In genomic region chr4:81648576-81649272, GRCh38 we compare ENCODE assay signal across 9 cellular contexts.
DNase-seq lines count a peak whose midpoint lies in the region; ATAC-seq and TF ChIP-seq lines count a peak whose summit lies in the region.
"Had no signal": no experiment of that assay in that cellular context is flagged by ENCODE, and none has a peak within 500 bp of the region (broad histone marks: within the 10 kb centered on the region; RNA-seq: fewer than 3 reads in every experiment).

No MANE protein-coding gene starts in this region.

- 31 to 84% methylated on average over 4 of the region's 4 CpGs for WGBS in sigmoid colon, 2 donors

- H3K27ac Mint-ChIP-seq in activated naive CD8-positive, alpha-beta T cell treated with anti-CD3 and anti-CD28 coated beads, Interleukin-2, amount 10 ng/mL, durations not matched to agents 7 days and 5 days = peak overlapping the region; percentile 80
- peak overlapping the region; percentile 2 for H3K27ac Mint-ChIP-seq in stimulated activated naive B cell treated with anti-CD40 and anti-IgM and Interleukin-4, amounts not matched to agents 10 μg/mL and 1 μg/mL and 100 μg/mL, for 72 hours
- H3K27ac Mint-ChIP-seq: IgD-negative memory B cell had no signal

- H3K9me3 Mint-ChIP-seq in activated naive CD8-positive, alpha-beta T cell treated with anti-CD3 and anti-CD28 coated beads, Interleukin-2, amount 10 ng/mL, durations not matched to agents 7 days and 5 days = peaks cover 7% of the 10 kb centered on the region
- H3K9me3 Mint-ChIP-seq in stimulated activated naive B cell treated with anti-CD40 and anti-IgM and Interleukin-4, amounts not matched to agents 10 μg/mL and 1 μg/mL and 100 μg/mL, for 72 hours = peaks cover 5% of the 10 kb centered on the region in 2 donors
- H3K9me3 Mint-ChIP-seq: IgD-negative memory B cell had no signal

- peak overlapping the region; percentile 70 for H3K4me3 Mint-ChIP-seq in activated naive CD8-positive, alpha-beta T cell treated with anti-CD3 and anti-CD28 coated beads, Interleukin-2, amount 10 ng/mL, durations not matched to agents 7 days and 5 days
- H3K4me3 Mint-ChIP-seq in stimulated activated naive B cell treated with anti-CD40 and anti-IgM and Interleukin-4, amounts not matched to agents 10 μg/mL and 1 μg/mL and 100 μg/mL, for 72 hours = peak overlapping the region; percentile 36 to 68

- TF ChIP-seq POLR2A in sigmoid colon (IDR thresholded peaks at IDR 0.05) = no peak

- TF ChIP-seq CTCF in sigmoid colon (IDR thresholded peaks at IDR 0.05) = no peak

- intact Hi-C loops in sigmoid colon (cut with DNase I) = no loop called here

- peaks cover 0 to 3% (median 0%) of the 10 kb centered on the region in 4 donors for H3K9me3 ChIP-seq in sigmoid colon

- H3K36me3 ChIP-seq in sigmoid colon = no peaks in the 10 kb centered on the region

- no peak for TF ChIP-seq EP300 in sigmoid colon (IDR thresholded peaks at IDR 0.05)

- H3K4me3 ChIP-seq in sigmoid colon = no peak overlapping the region

- no peak overlapping the region for H3K27ac ChIP-seq in sigmoid colon

- peaks cover 40% of the 10 kb centered on the region for H3K4me1 Mint-ChIP-seq in activated naive CD8-positive, alpha-beta T cell treated with anti-CD3 and anti-CD28 coated beads, Interleukin-2, amount 10 ng/mL, durations not matched to agents 7 days and 5 days
- peaks cover 37 to 60% of the 10 kb centered on the region in 2 donors for H3K4me1 Mint-ChIP-seq in stimulated activated naive B cell treated with anti-CD40 and anti-IgM and Interleukin-4, amounts not matched to agents 10 μg/mL and 1 μg/mL and 100 μg/mL, for 72 hours

- no peaks in the 10 kb centered on the region for H3K4me1 ChIP-seq in sigmoid colon

- ATAC-seq in GM18519 (IDR thresholded peaks at IDR 0.05; ENCODE audit: low FRiP score, unreplicated experiment) (peak; percentile 95), HG02571 (IDR thresholded peaks at IDR 0.05; ENCODE audit: unreplicated experiment) (peak; percentile 88)
- ATAC-seq in activated naive CD8-positive, alpha-beta T cell treated with anti-CD3 and anti-CD28 coated beads, Interleukin-2, amount 10 ng/mL, durations not matched to agents 7 days and 5 days (ENCODE audit: low read depth) = peak; percentile 95
- ATAC-seq in stimulated activated naive B cell treated with anti-CD40 and anti-IgM and Interleukin-4, amounts not matched to agents 10 μg/mL and 1 μg/mL and 100 μg/mL, for 72 hours (replicated peaks) = peak; percentile 85 to 86

- DNase-seq in NCI-H1092 treated with DMSO at 0.1 percent for 48 hours (lab: John Stamatoyannopoulos, UW) = peak; percentile 55
- DNase-seq in activated naive CD8-positive, alpha-beta T cell treated with anti-CD3 and anti-CD28 coated beads, Interleukin-2, amount 10 ng/mL, durations not matched to agents 7 days and 5 days = peak; percentile 52
- peak; percentile 27 for DNase-seq in stimulated activated naive B cell treated with anti-CD40 and anti-IgM and Interleukin-4, amounts not matched to agents 10 μg/mL and 1 μg/mL and 100 μg/mL, for 72 hours
- DNase-seq in activated CD4-positive, CD25-positive, alpha-beta regulatory T cell (lab: John Stamatoyannopoulos, UW) = no peak
- DNase-seq in sigmoid colon = no peak
- no peak for DNase-seq in NCI-H1930 (lab: John Stamatoyannopoulos, UW)

- POLR2A ChIA-PET in activated naive CD8-positive, alpha-beta T cell treated with anti-CD3 and anti-CD28 coated beads, Interleukin-2, amount 10 ng/mL, durations not matched to agents 7 days and 5 days (lab: Charles Lee) = interaction anchor here (0.5 to 1.9 kb wide), 2 partner anchors 177 to 182 kb away, joined by 3 to 7 read pairs; partner anchors contain the start of gene RASGEF1B

- H3K27me3 Mint-ChIP-seq in activated naive CD8-positive, alpha-beta T cell treated with anti-CD3 and anti-CD28 coated beads, Interleukin-2, amount 10 ng/mL, durations not matched to agents 7 days and 5 days = no peaks in the 10 kb centered on the region
- no peaks in the 10 kb centered on the region for H3K27me3 Mint-ChIP-seq in stimulated activated naive B cell treated with anti-CD40 and anti-IgM and Interleukin-4, amounts not matched to agents 10 μg/mL and 1 μg/mL and 100 μg/mL, for 72 hours
- H3K27me3 Mint-ChIP-seq: IgD-negative memory B cell had no signal

- H3K36me3 Mint-ChIP-seq in activated naive CD8-positive, alpha-beta T cell treated with anti-CD3 and anti-CD28 coated beads, Interleukin-2, amount 10 ng/mL, durations not matched to agents 7 days and 5 days = peaks cover 8% of the 10 kb centered on the region
- H3K36me3 Mint-ChIP-seq in stimulated activated naive B cell treated with anti-CD40 and anti-IgM and Interleukin-4, amounts not matched to agents 10 μg/mL and 1 μg/mL and 100 μg/mL, for 72 hours = peaks cover 2 to 3% of the 10 kb centered on the region in 2 donors

- no peaks in the 10 kb centered on the region for H3K27me3 ChIP-seq in sigmoid colon

Comparison
In these comparisons a context has a peak if more than half of its experiments do, and no peak if none do; other contexts are left out.
1. DNase-seq: peak in NCI-H1092 treated with DMSO at 0.1 percent for 48 hours (single experiment), activated naive CD8-positive, alpha-beta T cell treated with anti-CD3 and anti-CD28 coated beads, Interleukin-2, amount 10 ng/mL, durations not matched to agents 7 days and 5 days (single experiment) and stimulated activated naive B cell treated with anti-CD40 and anti-IgM and Interleukin-4, amounts not matched to agents 10 μg/mL and 1 μg/mL and 100 μg/mL, for 72 hours (single experiment); none in activated CD4-positive, CD25-positive, alpha-beta regulatory T cell (0 of 4), sigmoid colon (single experiment) and NCI-H1930 (0 of 2).
2. Peak in every context shown above with its lines, with median percentiles within 50 percentile points of each other: ATAC-seq.